11 cellular contexts compared by ENCODE assay signal in the genomic region with DNA sequence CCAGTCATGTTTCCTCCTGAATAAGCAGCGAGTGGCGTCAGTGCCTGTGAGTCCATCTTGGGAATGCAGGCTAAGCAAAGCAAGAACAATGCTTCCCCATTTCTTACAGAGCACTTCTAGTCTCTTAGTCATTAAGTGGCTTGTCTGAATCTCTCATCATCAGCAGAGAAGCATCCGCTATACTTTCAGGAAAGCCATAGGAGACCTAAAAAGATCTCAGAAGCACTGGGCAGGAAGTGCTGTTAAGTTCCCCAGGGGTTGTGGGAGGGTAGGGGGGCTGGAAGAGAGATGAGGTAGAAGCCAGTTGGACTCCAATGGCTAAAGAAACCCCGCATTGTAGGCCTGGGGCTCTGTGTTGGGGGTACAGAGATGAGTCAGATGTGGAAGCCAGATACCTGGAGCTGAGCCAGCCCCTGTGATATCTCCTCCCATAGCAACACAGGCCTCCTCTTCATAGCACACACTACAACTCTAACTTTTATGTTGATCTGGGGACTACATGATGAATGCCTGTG. TPM values are rescaled to one million over a fixed set of nuclear protein-coding genes. Genes with fewer than 3 reads are reported as not detected.
A peak's percentile ranks its signal among the peaks of the same experiment; 100 is the strongest.
DNase-seq lines count a peak whose midpoint lies in the region; ATAC-seq and TF ChIP-seq lines count a peak whose summit lies in the region.
"Had no signal": no experiment of that assay in that cellular context is flagged by ENCODE, and none has a peak within 500 bp of the region (broad histone marks: within the 10 kb centered on the region; RNA-seq: fewer than 3 reads in every experiment).

No MANE protein-coding gene starts in this region.

- no peaks in the 10 kb centered on the region for H3K36me3 ChIP-seq in naive thymus-derived CD4-positive, alpha-beta T cell (ENCODE audit: control insufficient read depth in 2 of 3, insufficient read depth in 3 of 3, low read length in 3 of 3)
- H3K36me3 ChIP-seq in CD8-positive, alpha-beta T cell (ENCODE audit: insufficient read depth, low read length) = no peaks in the 10 kb centered on the region

- peak; percentile 77 for ATAC-seq in GM18867 (IDR thresholded peaks at IDR 0.05; ENCODE audit: unreplicated experiment)
- ATAC-seq in GM21825 (IDR thresholded peaks at IDR 0.05; ENCODE audit: unreplicated experiment) = peak; percentile 64
- peak; percentile 70 for ATAC-seq in naive thymus-derived CD4-positive, alpha-beta T cell
- ATAC-seq in CD8-positive, alpha-beta T cell = no peak

- H3K9me3 Mint-ChIP-seq in naive thymus-derived CD4-positive, alpha-beta T cell = peaks cover 0 to 1% (median 0%) of the 10 kb centered on the region in 11 donors
- no peaks in the 10 kb centered on the region for H3K9me3 Mint-ChIP-seq in CD8-positive, alpha-beta T cell
- H3K9me3 Mint-ChIP-seq: activated CD4-positive, alpha-beta memory T cell treated with anti-CD3 and anti-CD28 coated beads for 36 hours had no signal

- H3K27ac ChIP-seq in naive thymus-derived CD4-positive, alpha-beta T cell (ENCODE audit: low read depth, low read length) = no peak overlapping the region
- no peak overlapping the region for H3K27ac ChIP-seq in CD8-positive, alpha-beta T cell (ENCODE audit: low read depth, low read length)

- no peak overlapping the region for H3K27ac Mint-ChIP-seq in naive thymus-derived CD4-positive, alpha-beta T cell
- no peak overlapping the region for H3K27ac Mint-ChIP-seq in CD8-positive, alpha-beta T cell
- H3K27ac Mint-ChIP-seq: activated CD4-positive, alpha-beta memory T cell treated with anti-CD3 and anti-CD28 coated beads for 36 hours had no signal

- peaks cover 6 to 15% (median 13%) of the 10 kb centered on the region in 7 donors for H3K4me1 Mint-ChIP-seq in naive thymus-derived CD4-positive, alpha-beta T cell
- peaks cover 9% of the 10 kb centered on the region for H3K4me1 Mint-ChIP-seq in CD8-positive, alpha-beta T cell (ENCODE audit: low read depth)

- no peaks in the 10 kb centered on the region for H3K9me3 ChIP-seq in naive thymus-derived CD4-positive, alpha-beta T cell (ENCODE audit: control insufficient read depth in 2 of 3, low read length in 3 of 3)
- no peaks in the 10 kb centered on the region for H3K9me3 ChIP-seq in CD8-positive, alpha-beta T cell (ENCODE audit: low read length)

- no peak overlapping the region for H3K4me3 ChIP-seq in naive thymus-derived CD4-positive, alpha-beta T cell (ENCODE audit: low read length)
- no peak overlapping the region for H3K4me3 ChIP-seq in CD8-positive, alpha-beta T cell (ENCODE audit: low read depth, low read length)
- H3K4me3 ChIP-seq: lung had no signal

- intact Hi-C loops in naive thymus-derived CD4-positive, alpha-beta T cell (cut with micrococcal nuclease) = no loop called here
- intact Hi-C loops in CD8-positive, alpha-beta T cell (cut with DNase I, micrococcal nuclease) = no loop called here

- in situ Hi-C loops in KBM-7 (cut with MboI; ENCODE audit: low pct_unique_long_range_greater_than_20kb, low sequenced_read_pairs) = no loop called here

- CTCF ChIA-PET in naive thymus-derived CD4-positive, alpha-beta T cell (lab: Charles Lee) = no interaction called here
- CTCF ChIA-PET in CD8-positive, alpha-beta T cell (lab: Charles Lee) = no interaction called here
- CTCF ChIA-PET in HEK293T (lab: Yijun Ruan, JAX) = no interaction called here

- peaks cover 0 to 8% (median 0%) of the 10 kb centered on the region in 5 donors for H3K27me3 Mint-ChIP-seq in naive thymus-derived CD4-positive, alpha-beta T cell
- H3K27me3 Mint-ChIP-seq in CD8-positive, alpha-beta T cell (ENCODE audit: low read depth) = no peaks in the 10 kb centered on the region
- H3K27me3 Mint-ChIP-seq: activated CD4-positive, alpha-beta memory T cell treated with anti-CD3 and anti-CD28 coated beads for 36 hours had no signal

- H3K27me3 ChIP-seq in naive thymus-derived CD4-positive, alpha-beta T cell (ENCODE audit: control insufficient read depth in 2 of 2, insufficient read depth in 2 of 2, low read length in 2 of 2) = no peaks in the 10 kb centered on the region
- no peaks in the 10 kb centered on the region for H3K27me3 ChIP-seq in CD8-positive, alpha-beta T cell (ENCODE audit: insufficient read depth, low read length)

- DNase-seq in KBM-7 (peak; percentile 46), cerebellar cortex (ENCODE audit: low spot score) (no peak), HEK293T (ENCODE audit: extremely low spot score) (no peak)
- DNase-seq in naive thymus-derived CD4-positive, alpha-beta T cell = no peak
- no peak for DNase-seq in CD8-positive, alpha-beta T cell
- DNase-seq: activated CD4-positive, alpha-beta memory T cell treated with anti-CD3 and anti-CD28 coated beads for 36 hours; NCI-H2171 treated with DMSO at 0.1 percent for 48 hours; stimulated activated CD4-positive, alpha-beta T cell treated with anti-CD3 and anti-CD28 coated beads, Interleukin-4, amount 100 ng/mL, for 4 hours had no signal

- POLR2A ChIA-PET in naive thymus-derived CD4-positive, alpha-beta T cell (lab: Charles Lee) = no interaction called here
- POLR2A ChIA-PET in CD8-positive, alpha-beta T cell (lab: Charles Lee) = no interaction called here
- POLR2A ChIA-PET in HEK293T (lab: Yijun Ruan, JAX) = no interaction called here

- TF ChIP-seq CTCF in CD8-positive, alpha-beta T cell (IDR thresholded peaks at IDR 0.05) = no peak

- H3K4me3 Mint-ChIP-seq in naive thymus-derived CD4-positive, alpha-beta T cell = no peak overlapping the region
- H3K4me3 Mint-ChIP-seq in CD8-positive, alpha-beta T cell = no peak overlapping the region
- H3K4me3 Mint-ChIP-seq: activated CD4-positive, alpha-beta memory T cell treated with anti-CD3 and anti-CD28 coated beads for 36 hours had no signal

- no peaks in the 10 kb centered on the region for H3K36me3 Mint-ChIP-seq in naive thymus-derived CD4-positive, alpha-beta T cell
- no peaks in the 10 kb centered on the region for H3K36me3 Mint-ChIP-seq in CD8-positive, alpha-beta T cell
- H3K36me3 Mint-ChIP-seq: activated CD4-positive, alpha-beta memory T cell treated with anti-CD3 and anti-CD28 coated beads for 36 hours had no signal

- H3K4me1 ChIP-seq in naive thymus-derived CD4-positive, alpha-beta T cell (ENCODE audit: control insufficient read depth in 2 of 2, insufficient read depth in 2 of 2, low read length in 2 of 2) = no peaks in the 10 kb centered on the region
- no peaks in the 10 kb centered on the region for H3K4me1 ChIP-seq in CD8-positive, alpha-beta T cell (ENCODE audit: insufficient read depth, low read length)

TF ChIP-seq in HEK293T, 16 proteins besides CTCF, POLR2A, EP300 and RAD21:
- no peak for TF ChIP-seq CTBP1 (IDR thresholded peaks at IDR 0.05; ENCODE audit: borderline replicate concordance)
- TF ChIP-seq TARDBP (IDR thresholded peaks at IDR 0.05) = no peak
- TF ChIP-seq L3MBTL2 (conservative IDR thresholded peaks at IDR 0.05) = no peak
- TF ChIP-seq, protein P1, sequence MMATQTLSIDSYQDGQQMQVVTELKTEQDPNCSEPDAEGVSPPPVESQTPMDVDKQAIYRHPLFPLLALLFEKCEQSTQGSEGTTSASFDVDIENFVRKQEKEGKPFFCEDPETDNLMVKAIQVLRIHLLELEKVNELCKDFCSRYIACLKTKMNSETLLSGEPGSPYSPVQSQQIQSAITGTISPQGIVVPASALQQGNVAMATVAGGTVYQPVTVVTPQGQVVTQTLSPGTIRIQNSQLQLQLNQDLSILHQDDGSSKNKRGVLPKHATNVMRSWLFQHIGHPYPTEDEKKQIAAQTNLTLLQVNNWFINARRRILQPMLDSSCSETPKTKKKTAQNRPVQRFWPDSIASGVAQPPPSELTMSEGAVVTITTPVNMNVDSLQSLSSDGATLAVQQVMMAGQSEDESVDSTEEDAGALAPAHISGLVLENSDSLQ (IDR thresholded peaks at IDR 0.05) = no peak
- TF ChIP-seq ZNF384 (IDR thresholded peaks at IDR 0.05) = no peak
- TF ChIP-seq FOXM1 (IDR thresholded peaks at IDR 0.05; ENCODE audit: borderline replicate concordance) = no peak
- no peak for TF ChIP-seq BHLHE40 (IDR thresholded peaks at IDR 0.05; ENCODE audit: borderline replicate concordance)
- TF ChIP-seq FOXA1 (IDR thresholded peaks at IDR 0.05) = no peak
- no peak for TF ChIP-seq ARNT (IDR thresholded peaks at IDR 0.05)
- no peak for TF ChIP-seq ELF4 (IDR thresholded peaks at IDR 0.05)
- no peak for TF ChIP-seq FOXK2 (IDR thresholded peaks at IDR 0.05)
- no peak for TF ChIP-seq SUZ12 (IDR thresholded peaks at IDR 0.05)
- no peak for TF ChIP-seq LEF1 (IDR thresholded peaks at IDR 0.05; ENCODE audit: borderline replicate concordance)
- no peak for TF ChIP-seq SP1 (IDR thresholded peaks at IDR 0.05)
- TF ChIP-seq HDGF (IDR thresholded peaks at IDR 0.05; ENCODE audit: borderline replicate concordance) = no peak
- no peak for TF ChIP-seq NFRKB (IDR thresholded peaks at IDR 0.05)

RNA-seq across cellular contexts. Expression of a gene that starts 44.9 kb away (rescaled TPM):
- total RNA-seq in naive thymus-derived CD4-positive, alpha-beta T cell = not detected
- polyA plus RNA-seq in naive thymus-derived CD4-positive, alpha-beta T cell = not detected
- not detected for total RNA-seq in CD8-positive, alpha-beta T cell
- total RNA-seq: activated CD4-positive, alpha-beta memory T cell treated with anti-CD3 and anti-CD28 coated beads for 36 hours had no signal
